19 cellular contexts compared by ENCODE assay signal in the genomic region with DNA sequence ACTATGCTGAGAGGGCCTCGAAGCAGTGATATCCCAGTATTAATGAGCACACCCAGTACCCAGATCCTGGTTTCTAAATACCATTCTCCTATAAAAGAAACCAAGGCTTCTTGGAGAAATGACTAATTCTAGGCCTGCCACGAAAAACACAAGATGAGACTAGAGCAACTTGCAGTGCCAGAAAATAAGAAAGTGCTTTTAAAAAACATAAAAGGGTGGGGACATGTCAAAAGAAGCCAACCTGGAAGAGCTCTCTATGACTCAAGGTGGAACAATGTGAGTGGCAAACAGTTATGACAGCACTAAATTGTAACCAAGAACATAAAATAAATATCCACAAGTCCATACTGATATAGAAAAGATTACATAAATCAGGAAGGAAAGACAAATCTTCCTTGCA.
A peak's percentile ranks its signal among the peaks of the same experiment; 100 is the strongest.
DNase-seq lines count a peak whose midpoint lies in the region; FAIRE-seq and TF ChIP-seq lines count a peak whose summit lies in the region.
"Had no signal": no experiment of that assay in that cellular context is flagged by ENCODE, and none has a peak within 500 bp of the region (broad histone marks: within the 10 kb centered on the region; RNA-seq: fewer than 3 reads in every experiment).

No MANE protein-coding gene starts in this region.

- no peak for TF ChIP-seq POLR2A in H54 (IDR thresholded peaks at IDR 0.05; ENCODE audit: low read depth, low read length)

- H3K4me3 ChIP-seq in fibroblast of pulmonary artery (replicated peaks; ENCODE audit: low read depth, low read length), result no peak overlapping the region
- H3K4me3 ChIP-seq: tibial nerve had no signal

- TF ChIP-seq CTCF in fibroblast of pulmonary artery (IDR thresholded peaks at IDR 0.05; ENCODE audit: low read length, missing control alignments), result no peak

- H3K27ac ChIP-seq in caudate nucleus (ENCODE audit: low read depth, low read length), result no peak overlapping the region
- H3K27ac ChIP-seq: tibial nerve had no signal

- FAIRE-seq in H54 (lab: Jason Lieb, UNC), result peak; percentile 11
- FAIRE-seq: GM12891, H1 had no signal

- peak; percentile 25 for DNase-seq in EH (ENCODE audit: low read depth)
- no peak for DNase-seq in H54 (ENCODE audit: insufficient read length, low spot score)
- DNase-seq in SW480 (ENCODE audit: low spot score), result peak; percentile 27
- DNase-seq in fibroblast of pulmonary artery (ENCODE audit: low read depth), result peak; percentile 26
- no peak for DNase-seq in caudate nucleus (lab: John Stamatoyannopoulos, UW)
- DNase-seq in NCI-H524 treated with DMSO at 0.1 percent for 48 hours (lab: John Stamatoyannopoulos, UW), result no peak
- DNase-seq in SHP77 (lab: John Stamatoyannopoulos, UW), result no peak
- DNase-seq: activated CD8-positive, alpha-beta memory T cell treated with anti-CD3 and anti-CD28 coated beads for 24 hours; amniotic stem cell; CD4-positive, alpha-beta T cell; DMS 273 treated with DMSO at 0.1 percent for 48 hours; Kasumi-1; NCI-H1105 treated with DMSO at 0.1 percent for 48 hours; NCI-H526 treated with DMSO at 0.1 percent for 48 hours; posterior cingulate gyrus; stimulated activated naive B cell treated with anti-CD40 and anti-IgM and Interleukin-4, amounts not matched to agents 10 μg/mL and 1 μg/mL and 100 μg/mL, for 72 hours had no signal

Comparison
In these comparisons a context has a peak if more than half of its experiments do, and no peak if none do; other contexts are left out.
1. DNase-seq: peak in EH (single experiment), SW480 (single experiment) and fibroblast of pulmonary artery (single experiment); none in H54 (single experiment), caudate nucleus (0 of 61), NCI-H524 treated with DMSO at 0.1 percent for 48 hours (single experiment) and SHP77 (0 of 2).